28 cellular contexts compared by ENCODE assay signal in genomic region chr21:43950936-43951335, GRCh38.
"Had no signal": no experiment of that assay in that cellular context is flagged by ENCODE, and none has a peak within 500 bp of the region (broad histone marks: within the 10 kb centered on the region; RNA-seq: fewer than 3 reads in every experiment).

No MANE protein-coding gene starts in this region.

- H3K27me3 ChIP-seq: left lung, neural progenitor cell, neutrophil, right lobe of liver, transverse colon, upper lobe of left lung, vagina had no signal

- H3K4me2 ChIP-seq: neural progenitor cell, smooth muscle cell had no signal

- H3K4me1 ChIP-seq: left lung, lower lobe of right lung, neural progenitor cell, right lobe of liver, vagina had no signal

- H3K27ac Mint-ChIP-seq: natural killer cell; nephron progenitor cell; stimulated activated memory B cell treated with anti-CD40 and anti-IgM and Interleukin-4, amounts not matched to agents 10 μg/mL and 1 μg/mL and 100 μg/mL, for 72 hours; stimulated activated naive CD8-positive, alpha-beta T cell treated with anti-CD3 and anti-CD28 coated beads, Interleukin-15, amount 100 ng/mL, for 72 hours had no signal

- H3K9ac ChIP-seq: neural progenitor cell, parathyroid adenoma had no signal

- DNase-seq: hippocampal formation; kidney glomerular epithelial cell; left colon; lower lobe of right lung; mammary epithelial cell; mesenchymal stem cell; naive B cell; natural killer cell; nephron progenitor cell; occipital lobe; right lobe of liver; stimulated activated CD4-positive, alpha-beta T cell treated with anti-CD3 and anti-CD28 coated beads, Interleukin-1b, Interleukin-23, amount 100 ng/mL, for 48 hours; stimulated activated CD4-positive, alpha-beta T cell treated with anti-CD3 and anti-CD28 coated beads, Interleukin-2, amount 100 ng/mL, for 48 hours; stimulated activated CD4-positive, alpha-beta T cell treated with anti-CD3 and anti-CD28 coated beads, Interleukin-4, amount 100 ng/mL, for 4 hours; stimulated activated CD8-positive, alpha-beta memory T cell treated with anti-CD3 and anti-CD28 coated beads, Interleukin-4, amount 100 ng/mL, for 48 hours; stimulated activated naive CD4-positive, alpha-beta T cell treated with Interleukin-2 at 50 U/mL for 16 hours; stimulated activated naive CD8-positive, alpha-beta T cell treated with anti-CD3 and anti-CD28 coated beads, Interleukin-15, amount 100 ng/mL, for 72 hours; substantia nigra; transverse colon had no signal

- H3K4me3 Mint-ChIP-seq: naive B cell; natural killer cell; nephron progenitor cell; neural progenitor cell; stimulated activated memory B cell treated with anti-CD40 and anti-IgM and Interleukin-4, amounts not matched to agents 10 μg/mL and 1 μg/mL and 100 μg/mL, for 72 hours; stimulated activated naive CD8-positive, alpha-beta T cell treated with anti-CD3 and anti-CD28 coated beads, Interleukin-15, amount 100 ng/mL, for 72 hours had no signal

- H3K9me3 ChIP-seq: neutrophil, right lobe of liver, transverse colon, vagina had no signal

- H3K27ac ChIP-seq: left lung, lower lobe of right lung, neural progenitor cell, neutrophil, parathyroid adenoma, psoas muscle, right lobe of liver, transverse colon, upper lobe of left lung, vagina had no signal

- H3K9me3 Mint-ChIP-seq: natural killer cell had no signal

- H3K36me3 ChIP-seq: neural progenitor cell, neutrophil, right lobe of liver had no signal

- H3K36me3 Mint-ChIP-seq: natural killer cell had no signal

- H3K4me3 ChIP-seq: left lung, lower lobe of right lung, neural progenitor cell, psoas muscle, right lobe of liver, smooth muscle cell, transverse colon, upper lobe of left lung, vagina had no signal

- H3K27me3 Mint-ChIP-seq: naive B cell; stimulated activated memory B cell treated with anti-CD40 and anti-IgM and Interleukin-4, amounts not matched to agents 10 μg/mL and 1 μg/mL and 100 μg/mL, for 72 hours; stimulated activated naive CD8-positive, alpha-beta T cell treated with anti-CD3 and anti-CD28 coated beads, Interleukin-15, amount 100 ng/mL, for 72 hours had no signal
